In genomic region chr12:52337054-52337453, GRCh38 we compare ENCODE assay signal across 26 cellular contexts. TPM values are rescaled to one million over a fixed set of nuclear protein-coding genes. Genes with fewer than 3 reads are reported as not detected.
DNase-seq lines count a peak whose midpoint lies in the region; TF ChIP-seq lines count a peak whose summit lies in the region.
"Had no signal": no experiment of that assay in that cellular context is flagged by ENCODE, and none has a peak within 500 bp of the region (broad histone marks: within the 10 kb centered on the region; RNA-seq: fewer than 3 reads in every experiment).

No MANE protein-coding gene starts in this region.

- H3K79me2 ChIP-seq in PC-9 (ENCODE audit: low read depth) = no peaks in the 10 kb centered on the region

- DNase-seq in ELR (ENCODE audit: low read depth) = peak; percentile 23
- peak in 1 of 2 experiments; percentile 48 for DNase-seq in PC-9
- peak; percentile 9 for DNase-seq in iris pigment epithelial cell (ENCODE audit: low read depth)
- DNase-seq in NCI-H82 treated with DMSO at 0.1 percent for 48 hours (lab: John Stamatoyannopoulos, UW; ENCODE audit: unreplicated experiment) = no peak
- DNase-seq in cerebellum (ENCODE audit: low spot score) = no peak
- no peak for DNase-seq in cerebellar cortex (ENCODE audit: low spot score)
- DNase-seq: activated CD4-positive, CD25-positive, alpha-beta regulatory T cell treated with anti-CD3 and anti-CD28 coated beads, Interleukin-2, amount 50 U/mL, for 72 hours; activated CD8-positive, alpha-beta T cell treated with anti-CD3 and anti-CD28 coated beads for 36 hours; activated gamma-delta T cell; activated T-cell treated with anti-CD3 and anti-CD28 coated beads for 4 hours; CD4-positive, alpha-beta memory T cell; DMS53; glutamatergic neuron; HFFc6; Karpas-422; left colon; mesendoderm; NCI-H1694 treated with DMSO at 0.1 percent for 48 hours; NCI-H2171 treated with DMSO at 0.1 percent for 48 hours; NCI-H526 treated with DMSO at 0.1 percent for 48 hours; spleen; stimulated activated CD4-positive, alpha-beta T cell treated with anti-CD3 and anti-CD28 coated beads, Interleukin-4, amount 100 ng/mL, for 24 hours; stimulated activated naive CD4-positive, alpha-beta T cell treated with Interleukin-2 at 50 U/mL for 16 hours had no signal

- H3K27ac ChIP-seq in PC-9 = peak overlapping the region; percentile 41
- H3K27ac ChIP-seq: breast epithelium, spleen, thoracic aorta had no signal

- peaks cover 23% of the 10 kb centered on the region for H3K4me1 ChIP-seq in PC-9 (replicated peaks; ENCODE audit: insufficient read depth)
- H3K4me1 ChIP-seq: breast epithelium, spleen had no signal

- H3K9me2 ChIP-seq in PC-9 (ENCODE audit: insufficient read depth) = no peaks in the 10 kb centered on the region

- no peak for TF ChIP-seq CTCF in PC-9 (conservative IDR thresholded peaks at IDR 0.05)

- CTCF ChIA-PET in PC-9 (lab: Charles Lee) = no interaction called here

- no peaks in the 10 kb centered on the region for H3K27me3 ChIP-seq in PC-9 (ENCODE audit: insufficient read depth, low read depth)
- H3K27me3 ChIP-seq: breast epithelium had no signal

- H3F3A ChIP-seq in PC-9 (ENCODE audit: insufficient read depth, low read depth) = peaks cover 22% of the 10 kb centered on the region

- no peaks in the 10 kb centered on the region for H4K20me1 ChIP-seq in PC-9 (ENCODE audit: insufficient read depth)

- no peaks in the 10 kb centered on the region for H3K9me3 ChIP-seq in PC-9 (ENCODE audit: insufficient read depth, low read depth)

- no peak overlapping the region for H2AFZ ChIP-seq in PC-9

- H3K36me3 ChIP-seq in PC-9 (ENCODE audit: low read depth) = no peaks in the 10 kb centered on the region
- H3K36me3 ChIP-seq: breast epithelium, spleen, thoracic aorta had no signal

- intact Hi-C loops in PC-9 (cut with micrococcal nuclease; ENCODE audit: unreplicated experiment) = no loop called here

- POLR2A ChIA-PET in PC-9 (lab: Charles Lee; ENCODE audit: unreplicated experiment) = interaction anchor here (0.6 kb wide), 1 partner anchor 145 kb away, joined by 8 read pairs; no protein-coding TSS in a partner anchor

- BruUV-seq in PC-9 (replicated peaks; lab: Mats Ljungman, UMichigan) = no TSS peak

- H3K4me3 ChIP-seq in PC-9 = no peak overlapping the region
- H3K4me3 ChIP-seq: breast epithelium, spleen, thoracic aorta had no signal

- H3K4me2 ChIP-seq in PC-9 = no peak overlapping the region

RNA-seq across cellular contexts. Expression of gene KRT83, which starts 15.9 kb away (rescaled TPM):
- 0.43 TPM in 1 of 2 replicates, not detected in the other for total RNA-seq in PC-9 (2021)
- total RNA-seq in cerebellum = not detected
- total RNA-seq: activated CD8-positive, alpha-beta T cell treated with anti-CD3 and anti-CD28 coated beads for 36 hours; CD4-positive, alpha-beta memory T cell; HFFc6; left colon; omental fat pad; spleen; thoracic aorta had no signal

RNA-seq across cellular contexts. Expression of gene KRT85, which starts 30.2 kb away (rescaled TPM):
- total RNA-seq in PC-9 (2021) = not detected in 2 replicates
- total RNA-seq in cerebellum = not detected
- total RNA-seq: activated CD8-positive, alpha-beta T cell treated with anti-CD3 and anti-CD28 coated beads for 36 hours; breast epithelium; CD4-positive, alpha-beta memory T cell; HFFc6; left colon; omental fat pad; thoracic aorta had no signal

RNA-seq across cellular contexts. Expression of gene KRT81, which starts 45.7 kb away (rescaled TPM):
- total RNA-seq in PC-9 (2021) = 2.5 and 4.3 TPM in 2 replicates
- total RNA-seq in cerebellum = not detected
- total RNA-seq: activated CD8-positive, alpha-beta T cell treated with anti-CD3 and anti-CD28 coated beads for 36 hours; CD4-positive, alpha-beta memory T cell; left colon; omental fat pad; spleen had no signal

RNA-seq across cellular contexts. Expression of gene KRT84, which starts 48.4 kb away (rescaled TPM):
- not detected in 2 replicates for total RNA-seq in PC-9 (2021)
- not detected for total RNA-seq in cerebellum
- total RNA-seq: activated CD8-positive, alpha-beta T cell treated with anti-CD3 and anti-CD28 coated beads for 36 hours; breast epithelium; CD4-positive, alpha-beta memory T cell; HFFc6; left colon; omental fat pad; thoracic aorta had no signal

Comparison
In these comparisons a context has a peak if more than half of its experiments do, and no peak if none do; other contexts are left out.
1. DNase-seq: peak in ELR (single experiment) and iris pigment epithelial cell (single experiment); none in NCI-H82 treated with DMSO at 0.1 percent for 48 hours (single experiment), cerebellum (single experiment) and cerebellar cortex (single experiment).